8 cellular contexts compared by ENCODE assay signal in genomic region chr11:33259869-33260268, GRCh38. TPM values are rescaled to one million over a fixed set of nuclear protein-coding genes. Genes with fewer than 3 reads are reported as not detected.
DNase-seq lines count a peak whose midpoint lies in the region; ATAC-seq and TF ChIP-seq lines count a peak whose summit lies in the region.

No MANE protein-coding gene starts in this region.

- peaks cover 25 to 67% (median 48%) of the 10 kb centered on the region in 4 donors for H3K4me1 Mint-ChIP-seq in naive thymus-derived CD8-positive, alpha-beta T cell

- no peak for ATAC-seq in naive thymus-derived CD8-positive, alpha-beta T cell
- ATAC-seq in GM21528 (IDR thresholded peaks at IDR 0.05; ENCODE audit: low FRiP score, unreplicated experiment) (no peak), GM18502 (IDR thresholded peaks at IDR 0.05; ENCODE audit: poor library complexity, unreplicated experiment) (no peak)

- TF ChIP-seq CTCF in AG04450 (IDR thresholded peaks at IDR 0.05; ENCODE audit: low read depth, low read length) (no peak), breast epithelium (IDR thresholded peaks at IDR 0.05) (no peak)

- H3K4me1 ChIP-seq in HUES48 (ENCODE audit: control insufficient read depth, insufficient read depth, low read length) (peaks cover 18% of the 10 kb centered on the region), breast epithelium (peaks cover 0 to 15% of the 10 kb centered on the region in 2 donors)

- H3K4me3 ChIP-seq in AG04450 (ENCODE audit: low read depth, low read length) = peak overlapping the region; percentile 90
- H3K4me3 ChIP-seq in HUES48 (ENCODE audit: low read depth, low read length) = peak overlapping the region; percentile 97; the same call in 1 of the 2 replicates
- peak overlapping the region; percentile 75 to 94 (median 78) for H3K4me3 ChIP-seq in breast epithelium

- no peaks in the 10 kb centered on the region for H3K27me3 ChIP-seq in AG04450 (ENCODE audit: control insufficient read depth, insufficient read depth, low read length)
- no peaks in the 10 kb centered on the region for H3K27me3 ChIP-seq in HUES48 (ENCODE audit: control insufficient read depth, insufficient read depth, low read length)
- no peaks in the 10 kb centered on the region for H3K27me3 ChIP-seq in breast epithelium

- CTCF ChIA-PET in AG04450 (lab: Charles Lee) = interaction anchor here (1.2 to 1.4 kb wide), 3 partner anchors 70 to 98 kb away, joined by 3 to 6 read pairs (median 3); no protein-coding TSS in a partner anchor

- H3K27ac Mint-ChIP-seq in naive thymus-derived CD8-positive, alpha-beta T cell = peak overlapping the region in 5 of 10 donors; percentile 27 to 66 (median 43)

- H3K36me3 ChIP-seq in HUES48 (ENCODE audit: control insufficient read depth, insufficient read depth, low read length) = no peaks in the 10 kb centered on the region
- no peaks in the 10 kb centered on the region for H3K36me3 ChIP-seq in breast epithelium

- H3K9ac ChIP-seq in HUES48 (ENCODE audit: low read depth, low read length) = no peak overlapping the region

- H3K36me3 Mint-ChIP-seq in naive thymus-derived CD8-positive, alpha-beta T cell = peaks cover 0 to 4% (median 0%) of the 10 kb centered on the region in 3 donors

- intact Hi-C loops in breast epithelium (cut with DNase I; ENCODE audit: low total_unique reads) = no loop called here

- H3K27me3 Mint-ChIP-seq in naive thymus-derived CD8-positive, alpha-beta T cell = no peaks in the 10 kb centered on the region

- POLR2A ChIA-PET in AG04450 (lab: Yijun Ruan, JAX) = interaction anchor here (0.8 kb wide), 1 partner anchor 69 kb away, joined by 4 read pairs; no protein-coding TSS in a partner anchor
- POLR2A ChIA-PET in naive thymus-derived CD8-positive, alpha-beta T cell (lab: Charles Lee) = interaction anchor here (1.7 kb wide), 1 partner anchor 99 kb away, joined by 5 read pairs; the partner anchor contains the start of gene CSTF3

- DNase-seq in AG04450 (ENCODE audit: low read depth, low spot score) = no peak
- no peak for DNase-seq in breast epithelium (ENCODE audit: low spot score in 2 of 2)
- no peak for DNase-seq in naive thymus-derived CD8-positive, alpha-beta T cell
- DNase-seq in amniotic stem cell (lab: John Stamatoyannopoulos, UW) = no peak
- DNase-seq in activated gamma-delta T cell (lab: John Stamatoyannopoulos, UW) = no peak

- H3K9me3 ChIP-seq in AG04450 (ENCODE audit: control insufficient read depth, insufficient read depth, low read length) (no peaks in the 10 kb centered on the region; the same call in 1 of the 2 replicates), HUES48 (ENCODE audit: control insufficient read depth, insufficient read depth, low read length) (no peaks in the 10 kb centered on the region), breast epithelium (no peaks in the 10 kb centered on the region)

- H3K27ac ChIP-seq in AG04450 (ENCODE audit: low read depth, low read length) = no peak overlapping the region
- no peak overlapping the region for H3K27ac ChIP-seq in HUES48 (ENCODE audit: low read depth, low read length)
- peak overlapping the region; percentile 99 to 100 for H3K27ac ChIP-seq in breast epithelium

- H3K4me3 Mint-ChIP-seq in naive thymus-derived CD8-positive, alpha-beta T cell = peak overlapping the region; percentile 41 to 99 (median 96)

- H3K9me3 Mint-ChIP-seq in naive thymus-derived CD8-positive, alpha-beta T cell = peaks cover 0 to 2% (median 0%) of the 10 kb centered on the region in 9 donors

- no peak for TF ChIP-seq POLR2A in breast epithelium (IDR thresholded peaks at IDR 0.05)

RNA-seq across cellular contexts. Expression of gene HIPK3, which starts 2.7 kb away (rescaled TPM):
- polyA plus RNA-seq in AG04450 (2011; rRNA removed) = 26.1 and 30.7 TPM in 2 replicates
- 115 and 148 TPM in 2 replicates for polyA minus RNA-seq in AG04450 (2011; rRNA and poly(A)+ RNA removed)
- 100 to 1,000 TPM; 200 to 223 (median 202) TPM for total RNA-seq in breast epithelium
- 10 to 100 TPM; 82.4 to 84.0 TPM for total RNA-seq in naive thymus-derived CD8-positive, alpha-beta T cell
- 10 to 100 TPM; 22.1 to 29.9 (median 25.6) TPM for polyA plus RNA-seq in naive thymus-derived CD8-positive, alpha-beta T cell

Comparison
In these comparisons a context has a peak if more than half of its experiments do, and no peak if none do; other contexts are left out.
1. H3K27ac ChIP-seq: peak in breast epithelium (2 of 2); none in AG04450 (single experiment) and HUES48 (single experiment).
2. Peak in every context shown above with its lines, with median percentiles within 50 percentile points of each other: H3K4me3 ChIP-seq.